In genomic region chr7:111107576-111107975, GRCh38 we compare ENCODE assay signal across 1 cellular context.
TF ChIP-seq lines count a peak whose summit lies in the region.

No MANE protein-coding gene starts in this region.

TF ChIP-seq in SK-N-SH, 30 proteins besides CTCF, POLR2A, EP300 and RAD21 (continued from another document):
- no peak for TF ChIP-seq EZH2phosphoT487 (IDR thresholded peaks at IDR 0.05; ENCODE audit: borderline replicate concordance, low read depth)
- no peak for TF ChIP-seq FOXM1 (IDR thresholded peaks at IDR 0.05; ENCODE audit: low read depth)
- TF ChIP-seq GABPA (IDR thresholded peaks at IDR 0.05; ENCODE audit: low read depth): no peak
- TF ChIP-seq ELF1 (IDR thresholded peaks at IDR 0.05): no peak
- TF ChIP-seq CHD2 (IDR thresholded peaks at IDR 0.05; ENCODE audit: low read length, partially characterized antibody): no peak
- no peak for TF ChIP-seq TAF1 (IDR thresholded peaks at IDR 0.05; ENCODE audit: borderline replicate concordance, low read depth, low read length)
- TF ChIP-seq NFIC (IDR thresholded peaks at IDR 0.05; ENCODE audit: borderline replicate concordance): no peak
- no peak for TF ChIP-seq USF1 (IDR thresholded peaks at IDR 0.05; ENCODE audit: borderline replicate concordance, low read depth)
